20 cellular contexts compared by ENCODE assay signal in the genomic region with DNA sequence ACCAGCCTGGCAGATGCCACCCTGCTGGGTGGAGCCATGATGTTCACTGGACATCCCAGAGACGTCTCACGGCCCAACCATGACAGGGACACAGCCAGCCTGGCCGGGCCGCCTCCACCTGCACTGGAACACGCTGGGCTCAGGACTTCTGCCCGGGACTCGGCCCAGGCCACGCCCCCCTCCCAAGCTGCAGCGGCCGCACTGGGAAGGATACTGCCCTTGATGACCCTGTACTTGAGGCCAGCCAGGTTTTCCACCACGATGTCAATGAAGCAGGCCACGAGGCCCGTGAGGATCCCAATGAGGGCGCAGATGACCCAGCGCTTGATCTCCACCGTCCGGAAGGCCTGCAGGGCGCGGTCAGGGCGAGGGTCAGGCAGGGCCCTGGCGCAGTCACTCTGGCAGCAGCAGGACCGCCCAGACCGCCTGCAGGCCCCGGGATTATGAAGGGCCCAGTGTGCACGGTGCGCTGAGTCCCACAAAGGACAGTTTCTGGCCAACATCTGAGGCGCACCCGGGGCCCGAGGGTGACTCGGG. TPM values are rescaled to one million over a fixed set of nuclear protein-coding genes. Genes with fewer than 3 reads are reported as not detected.
DNase-seq lines count a peak whose midpoint lies in the region; ATAC-seq and TF ChIP-seq lines count a peak whose summit lies in the region.
"Had no signal": no experiment of that assay in that cellular context is flagged by ENCODE, and none has a peak within 500 bp of the region (broad histone marks: within the 10 kb centered on the region; RNA-seq: fewer than 3 reads in every experiment).

No MANE protein-coding gene starts in this region.

- H4K20me1 ChIP-seq in mammary epithelial cell (ENCODE audit: insufficient read depth, low read length) = no peaks in the 10 kb centered on the region

- H3K27ac ChIP-seq in adrenal gland (peak overlapping the region in 3 of 5 donors; percentile 10 to 74 (median 34)), transverse colon (peak overlapping the region in 3 of 4 donors; percentile 38 to 60 (median 57)), mammary epithelial cell (ENCODE audit: insufficient read depth, low read depth, low read length) (no peak overlapping the region)
- H3K27ac ChIP-seq: HL-60, RWPE1, SJSA1 had no signal

- H3K4me3 ChIP-seq in GM06990 (replicated peaks; ENCODE audit: low read depth, low read length) = no peak overlapping the region
- H3K4me3 ChIP-seq in adrenal gland = no peak overlapping the region
- no peak overlapping the region for H3K4me3 ChIP-seq in transverse colon
- H3K4me3 ChIP-seq in mammary epithelial cell (replicated peaks in 1 of 3; ENCODE audit: insufficient read depth in 1 of 3, low read depth in 2 of 3, low read length in 3 of 3) = no peak overlapping the region
- H3K4me3 ChIP-seq: HAP-1, K562, SJSA1 had no signal

- ATAC-seq in naive B cell (ENCODE audit: low read depth in 2 of 2) = no peak
- ATAC-seq in GM21786 (IDR thresholded peaks at IDR 0.05; ENCODE audit: unreplicated experiment) = no peak
- ATAC-seq: K562 had no signal

- peaks cover 6% of the 10 kb centered on the region for H3K79me2 ChIP-seq in mammary epithelial cell (ENCODE audit: insufficient read depth, low read length)

- in situ Hi-C loops in transverse colon (cut with MboI; ENCODE audit: low pct_ligation_motif_present in 1 of 4, low pct_unique_long_range_greater_than_20kb in 1 of 4, low sequenced_read_pairs in 3 of 4) (no loop called here), mammary epithelial cell (cut with MboI; ENCODE audit: low sequenced_read_pairs in 2 of 2) (no loop called here)

- CTCF ChIA-PET in mammary epithelial cell (lab: Charles Lee; ENCODE audit: low non-redundant PET) = no interaction called here

- no peaks in the 10 kb centered on the region for H3K9me3 ChIP-seq in adrenal gland (replicated peaks in 1 of 3)
- H3K9me3 ChIP-seq in transverse colon = no peaks in the 10 kb centered on the region
- no peaks in the 10 kb centered on the region for H3K9me3 ChIP-seq in mammary epithelial cell (replicated peaks; ENCODE audit: insufficient read depth, low read length)
- H3K9me3 ChIP-seq: HAP-1, SJSA1 had no signal

- no peaks in the 10 kb centered on the region for H3K27me3 ChIP-seq in GM06990 (replicated peaks; ENCODE audit: control insufficient read depth, insufficient read depth, low read length)
- no peaks in the 10 kb centered on the region for H3K27me3 ChIP-seq in adrenal gland
- H3K27me3 ChIP-seq in transverse colon = no peaks in the 10 kb centered on the region
- no peaks in the 10 kb centered on the region for H3K27me3 ChIP-seq in mammary epithelial cell (ENCODE audit: insufficient read depth, low read length)
- H3K27me3 ChIP-seq: SJSA1 had no signal

- DNase-seq in GM06990 (ENCODE audit: extremely low read depth, insufficient read length) = peak; percentile 9
- peak; percentile 55 to 77 (median 70) for DNase-seq in adrenal gland
- DNase-seq in naive B cell = no peak
- no peak for DNase-seq in transverse colon
- no peak for DNase-seq in NCI-H2107 (lab: John Stamatoyannopoulos, UW)
- no peak for DNase-seq in mammary epithelial cell
- DNase-seq: EL; MV-4-11; NCI-H1417; NCI-H187 treated with DMSO at 0.1 percent for 48 hours; NCI-H69; NK-92 treated with Interleukin-12 subunit alpha and Interleukin-12 subunit beta, amount 100 ng/mL, for 24 hours had no signal

- TF ChIP-seq CTCF in GM06990 (IDR thresholded peaks at IDR 0.05; ENCODE audit: insufficient read depth, low read length, poor library complexity, severe bottlenecking) (no peak), adrenal gland (IDR thresholded peaks at IDR 0.05) (no peak), transverse colon (IDR thresholded peaks at IDR 0.05) (no peak), mammary epithelial cell (conservative IDR thresholded peaks at IDR 0.05 in 1 of 2, IDR thresholded peaks at IDR 0.05 in 1 of 2; ENCODE audit: extremely low read depth in 1 of 2, insufficient read depth in 1 of 2, low read depth in 1 of 2, low read length in 2 of 2) (no peak)

- TF ChIP-seq POLR2A in adrenal gland (IDR thresholded peaks at IDR 0.05) = no peak
- TF ChIP-seq POLR2A in transverse colon (IDR thresholded peaks at IDR 0.05) = no peak

- WGBS in adrenal gland, 4 donors = 66 to 90% (median 70%) methylated on average over 2 to 30 of the region's 30 CpGs
- 85% methylated on average over 27 of the region's 30 CpGs; no CpG with 5 or more reads in 1 of the 2 donors for WGBS in transverse colon (ENCODE audit: low coverage in 1 of 2), 2 donors
- 90% methylated on average over 22 of the region's 30 CpGs for WGBS in mammary epithelial cell (ENCODE audit: low coverage, missing lambda C conversion rate)

- BruUV-seq in mammary epithelial cell (replicated peaks; lab: Mats Ljungman, UMichigan) = no TSS peak

- no peak overlapping the region for H3K4me2 ChIP-seq in mammary epithelial cell (ENCODE audit: insufficient read depth, low read depth, low read length)

- H2AFZ ChIP-seq in mammary epithelial cell (ENCODE audit: low read depth, low read length) = no peak overlapping the region

- intact Hi-C loops in adrenal gland (cut with DNase I) (no loop called here), transverse colon (cut with DNase I; ENCODE audit: low total_unique reads) (no loop called here), mammary epithelial cell (cut with micrococcal nuclease) (no loop called here)

- dilution Hi-C loops in mammary epithelial cell (cut with HindIII; ENCODE audit: low sequenced_read_pairs) = no loop called here

- H3K4me1 ChIP-seq in adrenal gland (replicated peaks in 1 of 2) = peaks cover 0 to 8% of the 10 kb centered on the region in 2 donors
- peaks cover 0 to 4% (median 0%) of the 10 kb centered on the region in 4 donors for H3K4me1 ChIP-seq in transverse colon
- H3K4me1 ChIP-seq in mammary epithelial cell (ENCODE audit: insufficient read depth, low read length) = no peaks in the 10 kb centered on the region
- H3K4me1 ChIP-seq: HAP-1, SJSA1 had no signal

- H3K4me3 Mint-ChIP-seq in naive B cell = no peak overlapping the region

- H3K9ac ChIP-seq in mammary epithelial cell (ENCODE audit: insufficient read depth, low read length) = no peak overlapping the region

- H3K9me3 Mint-ChIP-seq in naive B cell = no peaks in the 10 kb centered on the region

- H3K27ac Mint-ChIP-seq in naive B cell = peak overlapping the region in 4 of 6 donors; percentile 96 to 100 (median 100)

- no peaks in the 10 kb centered on the region for H3K27me3 Mint-ChIP-seq in naive B cell

- H3K4me1 Mint-ChIP-seq in naive B cell = peaks cover 19 to 43% (median 26%) of the 10 kb centered on the region in 3 donors

- H3K36me3 ChIP-seq in GM06990 (ENCODE audit: control insufficient read depth, insufficient read depth, low read length) = peaks cover 14% of the 10 kb centered on the region
- H3K36me3 ChIP-seq in adrenal gland (replicated peaks in 1 of 2) = peaks cover 0 to 46% of the 10 kb centered on the region in 2 donors
- H3K36me3 ChIP-seq in transverse colon = peaks cover 0 to 10% (median 2%) of the 10 kb centered on the region in 4 donors
- peaks cover 2% of the 10 kb centered on the region for H3K36me3 ChIP-seq in mammary epithelial cell (ENCODE audit: insufficient read depth, low read length)

- no peak for TF ChIP-seq EP300 in transverse colon (IDR thresholded peaks at IDR 0.05; ENCODE audit: low read depth)

- peaks cover 0 to 10% of the 10 kb centered on the region in 2 donors for H3K36me3 Mint-ChIP-seq in naive B cell

RNA-seq across cellular contexts. Expression of a gene that starts 14.2 kb away (rescaled TPM):
- total RNA-seq in adrenal gland (100 to 1,000 TPM in 5 of 8 donors, 10 to 100 TPM in 3; 83.8 to 243 (median 142) TPM), transverse colon (100 to 1,000 TPM in 2 of 4 donors, 10 to 100 TPM in 2; 57.6 to 171 (median 95.0) TPM), mammary epithelial cell (10 to 100 TPM; 52.9 to 66.2 TPM)
- polyA plus RNA-seq in adrenal gland (100 to 1,000 TPM in 2 of 3 donors, 10 to 100 TPM in 1; 25.3 to 369 (median 133) TPM), naive B cell (ENCODE audit: low read depth in 6 of 6) (10 to 100 TPM; 48.6 to 92.2 (median 61.4) TPM), mammary epithelial cell (26.6 TPM)
- 32.7 TPM for polyA minus RNA-seq in mammary epithelial cell

RNA-seq across cellular contexts. Expression of a gene that starts 16.3 kb away (rescaled TPM):
- total RNA-seq in adrenal gland (1 to 10 TPM in 4 of 8 donors, under 1 TPM in 4; 0.28 to 3.1 (median 0.83) TPM), transverse colon (under 1 TPM in 2 of 4 donors, not detected in 2; 0.16 to 0.41 TPM), mammary epithelial cell (under 1 TPM; 0.17 to 0.45 TPM)
- polyA plus RNA-seq in adrenal gland (10 to 100 TPM in 2 of 3 donors, not detected in 1; 10.7 to 39.7 TPM), naive B cell (ENCODE audit: low read depth in 6 of 6) (under 1 TPM in 2 of 6 donors, not detected in 4; 0.16 to 0.26 TPM), mammary epithelial cell (not detected)
- not detected for polyA minus RNA-seq in mammary epithelial cell
- total RNA-seq: SJSA1 had no signal

RNA-seq across cellular contexts. Expression of a gene that starts 28.1 kb away (rescaled TPM):
- total RNA-seq in adrenal gland (1 to 10 TPM in 2 of 8 donors, under 1 TPM in 4, not detected in 2; 0.39 to 1.4 (median 0.61) TPM), transverse colon (not detected), mammary epithelial cell (not detected)
- polyA plus RNA-seq in adrenal gland (under 1 TPM in 2 of 3 donors, not detected in 1; 0.16 to 0.17 TPM), naive B cell (ENCODE audit: low read depth in 6 of 6) (not detected), mammary epithelial cell (not detected)
- polyA minus RNA-seq in mammary epithelial cell = not detected
- total RNA-seq: A673, OCI-LY7, SJSA1 had no signal
- polyA plus RNA-seq: K562 had no signal

RNA-seq across cellular contexts. Expression of a gene that starts 29.8 kb away (rescaled TPM):
- total RNA-seq in adrenal gland (under 1 TPM in 1 of 8 donors, not detected in 7; 0.69 TPM), transverse colon (1 to 10 TPM in 1 of 4 donors, not detected in 3; 1.2 TPM), mammary epithelial cell (under 1 TPM in 1 of 2 donors, not detected in 1; 0.33 TPM)
- polyA plus RNA-seq in adrenal gland (not detected), naive B cell (ENCODE audit: low read depth in 6 of 6) (not detected), mammary epithelial cell (not detected)
- not detected for polyA minus RNA-seq in mammary epithelial cell
- total RNA-seq: A673, K562, OCI-LY7, SJSA1 had no signal
- polyA plus RNA-seq: K562 had no signal

RNA-seq across cellular contexts. Expression of a gene that starts 32.5 kb away (rescaled TPM):
- total RNA-seq in adrenal gland (10 to 100 TPM; 17.0 to 53.7 (median 23.7) TPM), transverse colon (10 to 100 TPM; 22.2 to 98.1 (median 49.6) TPM), mammary epithelial cell (10 to 100 TPM; 12.7 to 37.7 TPM)
- polyA plus RNA-seq in adrenal gland (100 to 1,000 TPM in 1 of 3 donors, 10 to 100 TPM in 1, 1 to 10 TPM in 1; 1.3 to 173 (median 96.0) TPM), naive B cell (ENCODE audit: low read depth in 6 of 6) (10 to 100 TPM; 17.3 to 37.1 (median 26.3) TPM), mammary epithelial cell (21.4 TPM)
- 11.7 TPM for polyA minus RNA-seq in mammary epithelial cell

Comparison
In these comparisons a context has a peak if more than half of its experiments do, and no peak if none do; other contexts are left out.
1. DNase-seq: peak in GM06990 (single experiment) and adrenal gland (7 of 7); none in naive B cell (single experiment), transverse colon (single experiment), NCI-H2107 (single experiment) and mammary epithelial cell (single experiment).